In the genomic region with DNA sequence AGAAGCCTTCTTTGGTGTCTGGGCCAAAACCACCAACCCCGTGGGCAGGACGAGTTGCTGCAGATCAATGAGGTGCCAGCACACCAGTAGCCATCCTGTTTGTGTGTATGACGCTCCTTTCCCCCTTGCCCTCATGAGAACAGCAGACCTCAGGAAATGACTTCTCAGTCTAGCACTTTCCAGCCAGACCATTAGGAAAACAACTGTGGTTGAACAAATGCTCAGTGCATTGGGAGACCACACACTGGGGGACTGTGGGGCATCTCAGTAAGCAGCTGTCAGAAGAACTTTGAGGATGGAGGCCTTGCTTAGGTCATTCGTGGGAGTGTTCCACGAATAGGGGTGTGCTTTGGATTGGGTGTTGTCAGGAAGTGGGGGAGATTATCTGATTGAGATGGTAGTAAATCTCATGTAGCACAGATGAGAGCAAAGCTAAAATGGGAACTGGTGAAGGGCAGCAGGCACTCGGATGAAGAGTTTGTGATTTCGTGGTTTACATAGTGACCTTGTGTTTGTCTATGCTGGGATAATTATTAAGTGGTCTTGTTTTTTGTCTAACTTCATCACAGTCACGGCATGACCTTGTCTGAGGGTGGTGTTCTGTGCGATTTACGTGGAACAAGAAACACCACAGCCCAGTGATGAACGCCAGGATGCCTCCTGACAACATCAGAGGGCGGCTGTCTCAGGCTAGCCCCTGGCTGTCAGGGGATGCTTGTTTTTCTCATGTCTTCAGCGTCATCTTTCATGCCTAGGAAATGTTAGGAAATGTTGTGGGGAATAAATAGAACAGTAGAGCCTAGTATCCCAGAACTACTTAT, we compare ENCODE assay signal across 1 cellular context.
TF ChIP-seq lines count a peak whose summit lies in the region.

No MANE protein-coding gene starts in this region.

TF ChIP-seq in K562, 482 proteins besides CTCF, POLR2A, EP300 and RAD21 (continued from another document):
- TF ChIP-seq MEF2D (tag; conservative IDR thresholded peaks at IDR 0.05; ENCODE audit: low read depth): 0 out of 2 replicates have a peak, but pooled peaks have one; percentile 21
- TF ChIP-seq, protein P1, sequence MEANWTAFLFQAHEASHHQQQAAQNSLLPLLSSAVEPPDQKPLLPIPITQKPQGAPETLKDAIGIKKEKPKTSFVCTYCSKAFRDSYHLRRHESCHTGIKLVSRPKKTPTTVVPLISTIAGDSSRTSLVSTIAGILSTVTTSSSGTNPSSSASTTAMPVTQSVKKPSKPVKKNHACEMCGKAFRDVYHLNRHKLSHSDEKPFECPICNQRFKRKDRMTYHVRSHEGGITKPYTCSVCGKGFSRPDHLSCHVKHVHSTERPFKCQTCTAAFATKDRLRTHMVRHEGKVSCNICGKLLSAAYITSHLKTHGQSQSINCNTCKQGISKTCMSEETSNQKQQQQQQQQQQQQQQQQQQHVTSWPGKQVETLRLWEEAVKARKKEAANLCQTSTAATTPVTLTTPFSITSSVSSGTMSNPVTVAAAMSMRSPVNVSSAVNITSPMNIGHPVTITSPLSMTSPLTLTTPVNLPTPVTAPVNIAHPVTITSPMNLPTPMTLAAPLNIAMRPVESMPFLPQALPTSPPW (CRISPR knock-in tag; IDR thresholded peaks at IDR 0.05): peak; percentile 11; the same call in 1 of the 2 replicates
- TF ChIP-seq, protein P2, sequence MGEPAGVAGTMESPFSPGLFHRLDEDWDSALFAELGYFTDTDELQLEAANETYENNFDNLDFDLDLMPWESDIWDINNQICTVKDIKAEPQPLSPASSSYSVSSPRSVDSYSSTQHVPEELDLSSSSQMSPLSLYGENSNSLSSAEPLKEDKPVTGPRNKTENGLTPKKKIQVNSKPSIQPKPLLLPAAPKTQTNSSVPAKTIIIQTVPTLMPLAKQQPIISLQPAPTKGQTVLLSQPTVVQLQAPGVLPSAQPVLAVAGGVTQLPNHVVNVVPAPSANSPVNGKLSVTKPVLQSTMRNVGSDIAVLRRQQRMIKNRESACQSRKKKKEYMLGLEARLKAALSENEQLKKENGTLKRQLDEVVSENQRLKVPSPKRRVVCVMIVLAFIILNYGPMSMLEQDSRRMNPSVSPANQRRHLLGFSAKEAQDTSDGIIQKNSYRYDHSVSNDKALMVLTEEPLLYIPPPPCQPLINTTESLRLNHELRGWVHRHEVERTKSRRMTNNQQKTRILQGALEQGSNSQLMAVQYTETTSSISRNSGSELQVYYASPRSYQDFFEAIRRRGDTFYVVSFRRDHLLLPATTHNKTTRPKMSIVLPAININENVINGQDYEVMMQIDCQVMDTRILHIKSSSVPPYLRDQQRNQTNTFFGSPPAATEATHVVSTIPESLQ (CRISPR knock-in tag; IDR thresholded peaks at IDR 0.05): no peak
- no peak for TF ChIP-seq KAT2B (IDR thresholded peaks at IDR 0.05; ENCODE audit: low read depth, low read length)
- TF ChIP-seq ESRRA (IDR thresholded peaks at IDR 0.05; ENCODE audit: borderline replicate concordance, low read depth): peak; percentile 14; the same call in 1 of the 2 replicates
- TF ChIP-seq CTBP1 (IDR thresholded peaks at IDR 0.05; ENCODE audit: borderline replicate concordance): peak; percentile 37; the same call in 1 of the 2 replicates
- TF ChIP-seq, protein P3, sequence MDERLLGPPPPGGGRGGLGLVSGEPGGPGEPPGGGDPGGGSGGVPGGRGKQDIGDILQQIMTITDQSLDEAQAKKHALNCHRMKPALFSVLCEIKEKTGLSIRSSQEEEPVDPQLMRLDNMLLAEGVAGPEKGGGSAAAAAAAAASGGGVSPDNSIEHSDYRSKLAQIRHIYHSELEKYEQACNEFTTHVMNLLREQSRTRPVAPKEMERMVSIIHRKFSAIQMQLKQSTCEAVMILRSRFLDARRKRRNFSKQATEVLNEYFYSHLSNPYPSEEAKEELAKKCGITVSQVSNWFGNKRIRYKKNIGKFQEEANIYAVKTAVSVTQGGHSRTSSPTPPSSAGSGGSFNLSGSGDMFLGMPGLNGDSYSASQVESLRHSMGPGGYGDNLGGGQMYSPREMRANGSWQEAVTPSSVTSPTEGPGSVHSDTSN (CRISPR knock-in tag; IDR thresholded peaks at IDR 0.05; ENCODE audit: low read depth): no peak
- TF ChIP-seq, protein P3 (tag; conservative IDR thresholded peaks at IDR 0.05; ENCODE audit: low read depth): peak; percentile 48; the same call in 1 of the 2 replicates
- peak; percentile 69 for TF ChIP-seq MEIS2 (IDR thresholded peaks at IDR 0.05; ENCODE audit: partially characterized antibody)
- 0 out of 2 replicates have a peak, but pooled peaks have one; percentile 13 for TF ChIP-seq CREM (IDR thresholded peaks at IDR 0.05; ENCODE audit: low read depth)
- TF ChIP-seq ZKSCAN3 (CRISPR knock-in tag; IDR thresholded peaks at IDR 0.05): 0 out of 2 replicates have a peak, but pooled peaks have one; percentile 61
- TF ChIP-seq ETV1 (tag; conservative IDR thresholded peaks at IDR 0.05; ENCODE audit: low read depth): 0 out of 2 replicates have a peak, but pooled peaks have one; percentile 39
